In genomic region chr7:101200862-101201599, GRCh38 we compare ENCODE assay signal across 2 cellular contexts.
TF ChIP-seq lines count a peak whose summit lies in the region.

Gene MOGAT3 (minus strand): TSS chr7:101201036. CDS start chr7:101200854, 182 bp downstream.

TF ChIP-seq in A549, 52 proteins besides CTCF, POLR2A, EP300 and RAD21 (continued from another document):
- TF ChIP-seq HOXA7 (CRISPR knock-in tag; IDR thresholded peaks at IDR 0.05) (no peak), FOXS1 (CRISPR knock-in tag; IDR thresholded peaks at IDR 0.05) (no peak)

TF ChIP-seq in HEK293, 187 proteins besides CTCF, POLR2A, EP300 and RAD21 (continued from another document):
- peak; percentile 67 for TF ChIP-seq ZFHX2 (tag by site-specific recombination; conservative IDR thresholded peaks at IDR 0.05)
- no peak for TF ChIP-seq GLI4 (tag by site-specific recombination; IDR thresholded peaks at IDR 0.05)
- 0 out of 2 replicates have a peak, but pooled peaks have one; percentile 52 for TF ChIP-seq ZNF362 (tag by site-specific recombination; IDR thresholded peaks at IDR 0.05)
- no peak for TF ChIP-seq ZNF777 (tag by site-specific recombination; IDR thresholded peaks at IDR 0.05; ENCODE audit: borderline replicate concordance)
